Comparison of ENCODE assay signal across 1 cellular context in the genomic region with DNA sequence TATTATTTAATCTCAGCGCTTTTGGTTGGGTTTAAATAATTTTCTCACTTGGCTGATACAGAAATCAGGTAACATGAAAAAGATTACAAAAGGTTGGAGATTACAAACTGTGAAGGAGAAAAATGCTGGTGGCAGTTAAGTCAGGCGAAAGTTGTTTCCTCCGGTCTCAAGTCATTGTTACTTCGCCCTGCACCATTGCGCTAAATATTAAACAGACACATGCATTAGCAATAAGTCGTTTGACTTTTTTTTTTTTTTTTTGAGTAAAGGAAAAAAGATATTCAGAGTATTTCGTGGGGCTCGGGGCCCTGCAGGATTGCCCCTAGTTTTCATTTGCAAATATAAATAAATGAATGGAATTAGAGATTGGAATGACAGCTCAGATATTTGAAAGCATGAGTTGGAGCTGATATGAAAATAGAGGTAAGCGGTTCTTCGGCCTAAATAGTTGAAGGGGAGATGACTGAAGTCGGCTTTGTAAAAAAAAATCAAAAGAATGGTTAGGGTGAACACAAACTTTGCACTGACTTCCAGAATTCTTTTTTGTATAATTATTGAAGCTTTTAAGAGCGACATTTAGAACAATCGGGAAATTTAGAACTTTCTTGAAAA.
TF ChIP-seq lines count a peak whose summit lies in the region.

No MANE protein-coding gene starts in this region.

TF ChIP-seq in H1, 55 proteins besides CTCF, POLR2A, EP300 and RAD21 (continued from another document):
- TF ChIP-seq EGR1 (IDR thresholded peaks at IDR 0.05; ENCODE audit: borderline replicate concordance, low read depth, low read length) (no peak), HDAC2 (IDR thresholded peaks at IDR 0.05; ENCODE audit: borderline replicate concordance in 1 of 2, low read depth in 2 of 2, low read length in 2 of 2) (no peak), ZNF274 (IDR thresholded peaks at IDR 0.05; ENCODE audit: borderline replicate concordance, extremely low read depth, low read length) (no peak), EZH2 (IDR thresholded peaks at IDR 0.05; ENCODE audit: low read depth, low read length, severe bottlenecking) (no peak), YY1 (IDR thresholded peaks at IDR 0.05; ENCODE audit: low read depth, low read length) (no peak), NRF1 (IDR thresholded peaks at IDR 0.05; ENCODE audit: low read depth, low read length) (no peak), GABPA (IDR thresholded peaks at IDR 0.05; ENCODE audit: borderline replicate concordance, insufficient read depth, low read length) (no peak), BCL11A (IDR thresholded peaks at IDR 0.05; ENCODE audit: low read depth in 2 of 2, low read length in 2 of 2) (no peak), TAF7 (optimal IDR thresholded peaks at IDR 0.05; ENCODE audit: borderline replicate concordance, low read depth, low read length) (no peak)
